ENCODE assay signal across 12 cellular contexts in genomic region chr11:82969811-82970210, GRCh38.
DNase-seq lines count a peak whose midpoint lies in the region; ATAC-seq lines count a peak whose summit lies in the region.
"Had no signal": no experiment of that assay in that cellular context is flagged by ENCODE, and none has a peak within 500 bp of the region (broad histone marks: within the 10 kb centered on the region; RNA-seq: fewer than 3 reads in every experiment).

No MANE protein-coding gene starts in this region.

- ATAC-seq in HG02623 (IDR thresholded peaks at IDR 0.05; ENCODE audit: unreplicated experiment) (peak; percentile 96), HG03520 (IDR thresholded peaks at IDR 0.05; ENCODE audit: unreplicated experiment) (peak; percentile 98)

- H3K4me1 Mint-ChIP-seq in activated naive CD4-positive, alpha-beta T cell treated with anti-CD3 and anti-CD28 coated beads, Interleukin-2, amount 10 ng/mL, durations not matched to agents 7 days and 5 days, result peaks cover 49% of the 10 kb centered on the region

- no peak for DNase-seq in activated naive CD4-positive, alpha-beta T cell treated with anti-CD3 and anti-CD28 coated beads, Interleukin-2, amount 10 ng/mL, durations not matched to agents 7 days and 5 days
- no peak for DNase-seq in activated naive CD4-positive, alpha-beta T cell treated with Interleukin-2 at 50 U/mL for 16 hours
- DNase-seq in GDM1 (lab: John Stamatoyannopoulos, UW) (no peak), Ammon's horn (ENCODE audit: low spot score) (no peak)
- DNase-seq in activated effector memory CD4-positive, alpha-beta T cell treated with anti-CD3 and anti-CD28 coated beads, Interleukin-2, amount 50 U/mL, for 16 hours, result no peak
- no peak for DNase-seq in activated effector memory CD4-positive, alpha-beta T cell treated with Interleukin-2 at 50 U/mL for 16 hours
- DNase-seq: activated CD4-positive, alpha-beta T cell treated with anti-CD3 and anti-CD28 coated beads, Interleukin-2, amount 10 ng/mL, durations not matched to agents 24 days and 14 days; foreskin fibroblast; midbrain; testis had no signal

- peaks cover 21% of the 10 kb centered on the region for H3K36me3 Mint-ChIP-seq in activated naive CD4-positive, alpha-beta T cell treated with anti-CD3 and anti-CD28 coated beads, Interleukin-2, amount 10 ng/mL, durations not matched to agents 7 days and 5 days

- peak overlapping the region; percentile 56 for H3K4me3 Mint-ChIP-seq in activated naive CD4-positive, alpha-beta T cell treated with anti-CD3 and anti-CD28 coated beads, Interleukin-2, amount 10 ng/mL, durations not matched to agents 7 days and 5 days
- H3K4me3 Mint-ChIP-seq: activated CD4-positive, alpha-beta T cell treated with anti-CD3 and anti-CD28 coated beads, Interleukin-2, amount 10 ng/mL, durations not matched to agents 24 days and 14 days had no signal

- H3K9me3 Mint-ChIP-seq in activated naive CD4-positive, alpha-beta T cell treated with anti-CD3 and anti-CD28 coated beads, Interleukin-2, amount 10 ng/mL, durations not matched to agents 7 days and 5 days, result peaks cover 5% of the 10 kb centered on the region

- H3K27me3 Mint-ChIP-seq in activated naive CD4-positive, alpha-beta T cell treated with anti-CD3 and anti-CD28 coated beads, Interleukin-2, amount 10 ng/mL, durations not matched to agents 7 days and 5 days, result peaks cover 5% of the 10 kb centered on the region

- CTCF ChIA-PET in activated naive CD4-positive, alpha-beta T cell treated with anti-CD3 and anti-CD28 coated beads, Interleukin-2, amount 10 ng/mL, durations not matched to agents 7 days and 5 days (lab: Charles Lee), result no interaction called here

- H3K27ac Mint-ChIP-seq in activated naive CD4-positive, alpha-beta T cell treated with anti-CD3 and anti-CD28 coated beads, Interleukin-2, amount 10 ng/mL, durations not matched to agents 7 days and 5 days, result peak overlapping the region; percentile 58
- H3K27ac Mint-ChIP-seq: activated CD4-positive, alpha-beta T cell treated with anti-CD3 and anti-CD28 coated beads, Interleukin-2, amount 10 ng/mL, durations not matched to agents 24 days and 14 days had no signal
